Comparison of ENCODE assay signal across 17 cellular contexts in genomic region chr18:35326695-35327387, GRCh38.
"Had no signal": no experiment of that assay in that cellular context is flagged by ENCODE, and none has a peak within 500 bp of the region (broad histone marks: within the 10 kb centered on the region; RNA-seq: fewer than 3 reads in every experiment).

No MANE protein-coding gene starts in this region.

- DNase-seq: activated CD4-positive, alpha-beta T cell treated with anti-CD3 and anti-CD28 coated beads, Interleukin-2, amount 50 U/mL, for 48 hours; activated CD4-positive, CD25-positive, alpha-beta regulatory T cell treated with anti-CD3 and anti-CD28 coated beads, Interleukin-2, amount 50 U/mL, for 72 hours; activated T-cell treated with anti-CD3 and anti-CD28 coated beads, Interleukin-2, amount 50 U/mL, for 1 hour; adrenal gland; esophagus squamous epithelium; hippocampal formation; kidney glomerular epithelial cell; mesenchymal stem cell; occipital lobe; stimulated activated CD4-positive, alpha-beta T cell treated with anti-CD3 and anti-CD28 coated beads, Interleukin-2, amount 100 ng/mL, for 48 hours; stimulated activated naive B cell treated with anti-CD40 and anti-IgM and Interleukin-4, amounts not matched to agents 10 μg/mL and 1 μg/mL and 100 μg/mL, for 72 hours; T-cell; T1000 had no signal

- H3K36me3 ChIP-seq: adrenal gland had no signal

- H3K36me3 Mint-ChIP-seq: type B pancreatic cell had no signal

- ATAC-seq: natural killer cell treated with Interleukin-12 subunit alpha and Interleukin-12 subunit beta and Interleukin-15 and Interleukin-18, amount 100 ng/mL, for 72 hours; stimulated activated naive B cell treated with anti-CD40 and anti-IgM and Interleukin-4, amounts not matched to agents 10 μg/mL and 1 μg/mL and 100 μg/mL, for 72 hours; T-cell had no signal

- H3K27me3 ChIP-seq: adrenal gland, esophagus squamous epithelium, suprapubic skin had no signal

- H3K4me1 Mint-ChIP-seq: activated naive CD4-positive, alpha-beta T cell treated with anti-CD3 and anti-CD28 coated beads, Interleukin-2, amount 50 U/mL, for 24 hours; stimulated activated naive B cell treated with anti-CD40 and anti-IgM and Interleukin-4, amounts not matched to agents 10 μg/mL and 1 μg/mL and 100 μg/mL, for 72 hours; T-cell had no signal

- H3K9me3 Mint-ChIP-seq: natural killer cell treated with Interleukin-12 subunit alpha and Interleukin-12 subunit beta and Interleukin-15 and Interleukin-18, amount 100 ng/mL, for 72 hours; type B pancreatic cell had no signal

- H3K27me3 Mint-ChIP-seq: activated naive CD4-positive, alpha-beta T cell treated with anti-CD3 and anti-CD28 coated beads, Interleukin-2, amount 50 U/mL, for 24 hours; natural killer cell treated with Interleukin-12 subunit alpha and Interleukin-12 subunit beta and Interleukin-15 and Interleukin-18, amount 100 ng/mL, for 72 hours; stimulated activated naive B cell treated with anti-CD40 and anti-IgM and Interleukin-4, amounts not matched to agents 10 μg/mL and 1 μg/mL and 100 μg/mL, for 72 hours; T-cell; type B pancreatic cell had no signal

- H3K4me1 ChIP-seq: adrenal gland, suprapubic skin had no signal

- H3K27ac Mint-ChIP-seq: activated naive CD4-positive, alpha-beta T cell treated with anti-CD3 and anti-CD28 coated beads, Interleukin-2, amount 50 U/mL, for 24 hours; natural killer cell treated with Interleukin-12 subunit alpha and Interleukin-12 subunit beta and Interleukin-15 and Interleukin-18, amount 100 ng/mL, for 72 hours; stimulated activated naive B cell treated with anti-CD40 and anti-IgM and Interleukin-4, amounts not matched to agents 10 μg/mL and 1 μg/mL and 100 μg/mL, for 72 hours; T-cell; type B pancreatic cell had no signal

- H3K9me3 ChIP-seq: adrenal gland, esophagus squamous epithelium, suprapubic skin had no signal

- H3K4me3 Mint-ChIP-seq: activated naive CD4-positive, alpha-beta T cell treated with anti-CD3 and anti-CD28 coated beads, Interleukin-2, amount 50 U/mL, for 24 hours; natural killer cell treated with Interleukin-12 subunit alpha and Interleukin-12 subunit beta and Interleukin-15 and Interleukin-18, amount 100 ng/mL, for 72 hours; stimulated activated naive B cell treated with anti-CD40 and anti-IgM and Interleukin-4, amounts not matched to agents 10 μg/mL and 1 μg/mL and 100 μg/mL, for 72 hours; T-cell; type B pancreatic cell had no signal

- H3K4me3 ChIP-seq: adrenal gland, esophagus squamous epithelium, suprapubic skin had no signal

- H3K27ac ChIP-seq: adrenal gland, esophagus squamous epithelium, suprapubic skin had no signal
